8 cellular contexts compared by ENCODE assay signal in genomic region chr15:101127503-101128076, GRCh38.
A peak's percentile ranks its signal among the peaks of the same experiment; 100 is the strongest.
DNase-seq lines count a peak whose midpoint lies in the region; ATAC-seq and TF ChIP-seq lines count a peak whose summit lies in the region.

No MANE protein-coding gene starts in this region.

- no peak for TF ChIP-seq CTCF in astrocyte of the cerebellum (IDR thresholded peaks at IDR 0.05; ENCODE audit: low read depth, low read length, missing control alignments)

- ATAC-seq in GM21723 (IDR thresholded peaks at IDR 0.05; ENCODE audit: unreplicated experiment): peak; percentile 82

- peak; percentile 85 for DNase-seq in GM03348 (ENCODE audit: low spot score)
- DNase-seq in KBM-7: peak; percentile 94
- DNase-seq in SK-N-DZ (ENCODE audit: low spot score): peak; percentile 61
- peak; percentile 99 for DNase-seq in astrocyte of the cerebellum (ENCODE audit: low read depth)
- DNase-seq in kidney tubule cell (ENCODE audit: low spot score): peak; percentile 88
- peak; percentile 48 for DNase-seq in stimulated activated CD4-positive, alpha-beta T cell treated with anti-CD3 and anti-CD28 coated beads, Interleukin-4, amount 100 ng/mL, for 1 hour
- DNase-seq in COLO668 (lab: John Stamatoyannopoulos, UW; ENCODE audit: unreplicated experiment): no peak

- no peak overlapping the region for H3K4me3 ChIP-seq in astrocyte of the cerebellum (ENCODE audit: low read depth, low read length)

- in situ Hi-C loops in KBM-7 (cut with MboI; ENCODE audit: low pct_unique_long_range_greater_than_20kb, low sequenced_read_pairs) (no loop called here), astrocyte of the cerebellum (cut with HindIII; ENCODE audit: low sequenced_read_pairs) (loop anchor here (5.0 to 10.0 kb wide), 3 partner anchors 45 to 117 kb away; no protein-coding TSS in a partner anchor)
